Comparison of ENCODE assay signal across 1 cellular context in genomic region chr2:118310878-118311442, GRCh38.
TF ChIP-seq lines count a peak whose summit lies in the region.

No MANE protein-coding gene starts in this region.

TF ChIP-seq in H1, 55 proteins besides CTCF, POLR2A, EP300 and RAD21 (continued from another document):
- no peak for TF ChIP-seq RXRA (IDR thresholded peaks at IDR 0.05; ENCODE audit: insufficient read depth, low read depth, low read length)
- TF ChIP-seq MAX (IDR thresholded peaks at IDR 0.05), result peak; percentile 80
- TF ChIP-seq KDM5A (IDR thresholded peaks at IDR 0.05; ENCODE audit: low read length), result no peak
- TF ChIP-seq TBP (IDR thresholded peaks at IDR 0.05; ENCODE audit: low read depth, low read length), result 0 out of 2 replicates have a peak, but pooled peaks have one; percentile 25
- TF ChIP-seq POLR2AphosphoS5 (IDR thresholded peaks at IDR 0.05; ENCODE audit: low read depth, low read length), result 0 out of 2 replicates have a peak, but pooled peaks have one; percentile 28
- TF ChIP-seq TAF1 (IDR thresholded peaks at IDR 0.05; ENCODE audit: low read depth, low read length), result 0 out of 2 replicates have a peak, but pooled peaks have one; percentile 32
- peak; percentile 59 for TF ChIP-seq USF2 (IDR thresholded peaks at IDR 0.05; ENCODE audit: low read length)
- TF ChIP-seq SP4 (IDR thresholded peaks at IDR 0.05; ENCODE audit: low read length), result no peak
TF ChIP-seq in H1: peak in this region for 6.
